In the genomic region with DNA sequence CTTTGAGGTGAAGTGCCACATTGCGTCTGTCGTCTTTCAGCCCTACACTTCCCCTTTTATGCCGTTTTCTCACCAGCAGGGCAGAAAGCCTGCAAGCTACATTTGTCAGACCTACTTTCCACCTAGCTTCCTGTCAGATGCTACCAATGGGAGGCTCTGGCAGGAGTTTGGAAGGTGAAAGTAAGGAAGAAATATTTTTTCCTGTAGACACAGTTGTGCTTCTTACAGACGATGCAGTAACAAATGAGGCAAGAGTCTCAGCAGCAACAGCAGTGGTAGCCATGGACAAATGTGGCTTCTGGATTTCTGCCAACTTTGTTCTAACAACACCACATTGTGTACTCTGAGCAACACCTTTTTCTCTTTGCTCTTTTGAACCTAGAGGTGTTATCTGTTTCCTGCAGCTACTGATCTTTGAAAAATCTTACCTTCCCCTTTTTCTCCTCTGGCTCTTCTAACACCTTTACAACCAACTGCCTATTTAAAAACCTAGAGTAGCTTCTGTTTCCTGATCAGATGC, we compare ENCODE assay signal across 1 cellular context.
TF ChIP-seq lines count a peak whose summit lies in the region.

No MANE protein-coding gene starts in this region.

TF ChIP-seq in K562, 482 proteins besides CTCF, POLR2A, EP300 and RAD21 (continued from another document):
- TF ChIP-seq, protein P1, sequence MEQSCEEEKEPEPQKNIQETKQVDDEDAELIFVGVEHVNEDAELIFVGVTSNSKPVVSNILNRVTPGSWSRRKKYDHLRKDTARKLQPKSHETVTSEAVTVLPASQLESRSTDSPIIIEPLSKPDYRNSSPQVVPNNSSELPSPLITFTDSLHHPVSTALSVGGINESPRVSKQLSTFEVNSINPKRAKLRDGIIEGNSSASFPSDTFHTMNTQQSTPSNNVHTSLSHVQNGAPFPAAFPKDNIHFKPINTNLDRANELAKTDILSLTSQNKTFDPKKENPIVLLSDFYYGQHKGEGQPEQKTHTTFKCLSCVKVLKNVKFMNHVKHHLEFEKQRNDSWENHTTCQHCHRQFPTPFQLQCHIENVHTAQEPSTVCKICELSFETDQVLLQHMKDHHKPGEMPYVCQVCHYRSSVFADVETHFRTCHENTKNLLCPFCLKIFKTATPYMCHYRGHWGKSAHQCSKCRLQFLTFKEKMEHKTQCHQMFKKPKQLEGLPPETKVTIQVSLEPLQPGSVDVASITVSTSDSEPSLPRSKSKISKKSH (CRISPR knock-in tag; IDR thresholded peaks at IDR 0.05) = no peak
- TF ChIP-seq NKRF (IDR thresholded peaks at IDR 0.05; ENCODE audit: borderline replicate concordance) (no peak), SP1 (CRISPR knock-in tag; IDR thresholded peaks at IDR 0.05) (no peak), CEBPG (CRISPR knock-in tag; IDR thresholded peaks at IDR 0.05) (no peak), CEBPG (tag; conservative IDR thresholded peaks at IDR 0.05 in 1 of 2, IDR thresholded peaks at IDR 0.05 in 1 of 2) (no peak), RBM15 (IDR thresholded peaks at IDR 0.05; ENCODE audit: insufficient read depth, low read length) (no peak), MTF1 (CRISPR knock-in tag; IDR thresholded peaks at IDR 0.05; ENCODE audit: borderline replicate concordance) (no peak), POLR2H (tag; IDR thresholded peaks at IDR 0.05; ENCODE audit: low read depth) (no peak), ETV1 (tag; conservative IDR thresholded peaks at IDR 0.05; ENCODE audit: low read depth) (no peak), ZNF274 (IDR thresholded peaks at IDR 0.05; ENCODE audit: borderline replicate concordance, low read depth, low read length) (no peak), SPI1 (IDR thresholded peaks at IDR 0.05; ENCODE audit: borderline replicate concordance, low read depth, low read length) (peak; percentile 98), ZC3H11A (IDR thresholded peaks at IDR 0.05; ENCODE audit: low read depth, low read length) (no peak), NR2C2 (CRISPR knock-in tag; IDR thresholded peaks at IDR 0.05) (no peak), NR2C2 (tag; IDR thresholded peaks at IDR 0.05) (no peak), SIN3A (IDR thresholded peaks at IDR 0.05; ENCODE audit: borderline replicate concordance in 2 of 2, control insufficient read depth in 1 of 2, low read depth in 2 of 2, low read length in 2 of 2) (no peak), ZNF24 (IDR thresholded peaks at IDR 0.05) (no peak), HDAC6 (IDR thresholded peaks at IDR 0.05; ENCODE audit: low read depth, low read length) (no peak), ZNF696 (CRISPR knock-in tag; conservative IDR thresholded peaks at IDR 0.05) (no peak), ZEB2 (IDR thresholded peaks at IDR 0.05) (peak; percentile 86), STAG1 (CRISPR knock-in tag; IDR thresholded peaks at IDR 0.05; ENCODE audit: borderline replicate concordance) (no peak), HDAC3 (IDR thresholded peaks at IDR 0.05; ENCODE audit: borderline replicate concordance, partially characterized antibody) (no peak), ZNF197 (CRISPR knock-in tag; IDR thresholded peaks at IDR 0.05; ENCODE audit: low read depth) (no peak), ZNF766 (CRISPR knock-in tag; conservative IDR thresholded peaks at IDR 0.05) (no peak), YY1 (IDR thresholded peaks at IDR 0.05; ENCODE audit: borderline replicate concordance in 1 of 3, control insufficient read depth in 1 of 3, extremely low read depth in 1 of 3, insufficient read depth in 3 of 3, insufficient read length in 1 of 3, insufficient replicate concordance in 2 of 3, low read depth in 1 of 3, low read length in 2 of 3) (no peak), ZC3H4 (CRISPR knock-in tag; IDR thresholded peaks at IDR 0.05; ENCODE audit: borderline replicate concordance) (no peak), NFXL1 (CRISPR knock-in tag; IDR thresholded peaks at IDR 0.05) (no peak), ADNP (tag; IDR thresholded peaks at IDR 0.05) (no peak), ZNF239 (CRISPR knock-in tag; IDR thresholded peaks at IDR 0.05) (no peak)
- TF ChIP-seq, protein P2, sequence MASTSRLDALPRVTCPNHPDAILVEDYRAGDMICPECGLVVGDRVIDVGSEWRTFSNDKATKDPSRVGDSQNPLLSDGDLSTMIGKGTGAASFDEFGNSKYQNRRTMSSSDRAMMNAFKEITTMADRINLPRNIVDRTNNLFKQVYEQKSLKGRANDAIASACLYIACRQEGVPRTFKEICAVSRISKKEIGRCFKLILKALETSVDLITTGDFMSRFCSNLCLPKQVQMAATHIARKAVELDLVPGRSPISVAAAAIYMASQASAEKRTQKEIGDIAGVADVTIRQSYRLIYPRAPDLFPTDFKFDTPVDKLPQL (IDR thresholded peaks at IDR 0.05; ENCODE audit: extremely low read depth, insufficient read length) = no peak
- TF ChIP-seq, protein P3, sequence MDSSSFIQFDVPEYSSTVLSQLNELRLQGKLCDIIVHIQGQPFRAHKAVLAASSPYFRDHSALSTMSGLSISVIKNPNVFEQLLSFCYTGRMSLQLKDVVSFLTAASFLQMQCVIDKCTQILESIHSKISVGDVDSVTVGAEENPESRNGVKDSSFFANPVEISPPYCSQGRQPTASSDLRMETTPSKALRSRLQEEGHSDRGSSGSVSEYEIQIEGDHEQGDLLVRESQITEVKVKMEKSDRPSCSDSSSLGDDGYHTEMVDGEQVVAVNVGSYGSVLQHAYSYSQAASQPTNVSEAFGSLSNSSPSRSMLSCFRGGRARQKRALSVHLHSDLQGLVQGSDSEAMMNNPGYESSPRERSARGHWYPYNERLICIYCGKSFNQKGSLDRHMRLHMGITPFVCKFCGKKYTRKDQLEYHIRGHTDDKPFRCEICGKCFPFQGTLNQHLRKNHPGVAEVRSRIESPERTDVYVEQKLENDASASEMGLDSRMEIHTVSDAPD (CRISPR knock-in tag; IDR thresholded peaks at IDR 0.05) = no peak
